Comparison of ENCODE assay signal across 8 cellular contexts in genomic region chr2:231662028-231662810, GRCh38. TPM values are rescaled to one million over a fixed set of nuclear protein-coding genes. Genes with fewer than 3 reads are reported as not detected.
A peak's percentile ranks its signal among the peaks of the same experiment; 100 is the strongest.
DNase-seq lines count a peak whose midpoint lies in the region; TF ChIP-seq lines count a peak whose summit lies in the region.

No MANE protein-coding gene starts in this region.

- H3K27me3 ChIP-seq in spleen (replicated peaks in 1 of 7) (no peaks in the 10 kb centered on the region), BE2C (no peaks in the 10 kb centered on the region)

- intact Hi-C loops in spleen (cut with DNase I; ENCODE audit: low total_unique reads) = loop anchor here (10.0 kb wide), 1 partner anchor 53 kb away; no protein-coding TSS in a partner anchor

- H3K4me3 Mint-ChIP-seq in HFFc6 = peak overlapping the region; percentile 57; the same call in 1 of the 2 replicates

- H3K36me3 ChIP-seq in spleen (no peaks in the 10 kb centered on the region), BE2C (no peaks in the 10 kb centered on the region)

- TF ChIP-seq CTCF in HFFc6 (IDR thresholded peaks at IDR 0.05) = no peak
- peak in 10 of 11 experiments; percentile 10 to 67 (median 36) for TF ChIP-seq CTCF in spleen (IDR thresholded peaks at IDR 0.05 in 8 of 11, conservative IDR thresholded peaks at IDR 0.05 in 3 of 11)
- no peak for TF ChIP-seq CTCF in BE2C (IDR thresholded peaks at IDR 0.05; ENCODE audit: low read depth, low read length)

- peaks cover 0 to 5% (median 0%) of the 10 kb centered on the region in 8 donors for H3K9me3 ChIP-seq in spleen
- H3K9me3 ChIP-seq in BE2C = no peaks in the 10 kb centered on the region

- peak overlapping the region; percentile 55; the same call in 1 of the 2 replicates for H3K27ac Mint-ChIP-seq in HFFc6

- WGBS in spleen, 5 donors = 5 to 8% (median 5%) methylated on average over 55 to 87 of the region's 87 CpGs

- peak; percentile 89 for DNase-seq in HFFc6
- DNase-seq in NCI-H1092 treated with DMSO at 0.1 percent for 48 hours (lab: John Stamatoyannopoulos, UW) = peak; percentile 79
- DNase-seq in activated CD4-positive, CD25-positive, alpha-beta regulatory T cell (lab: John Stamatoyannopoulos, UW) = peak; percentile 88 to 96 (median 94)
- DNase-seq in caudate nucleus (lab: John Stamatoyannopoulos, UW) = peak in 59 of 61 donors; percentile 54 to 99 (median 93)
- peak; percentile 97 for DNase-seq in iris pigment epithelial cell (ENCODE audit: low read depth)
- DNase-seq in spleen = peak; percentile 99
- no peak for DNase-seq in BE2C

- H3K36me3 Mint-ChIP-seq in HFFc6 (ENCODE audit: low read depth) = peaks cover 6% of the 10 kb centered on the region; the same call in 1 of the 2 replicates

- TF ChIP-seq POLR2A in GM10847 (IDR thresholded peaks at IDR 0.05; ENCODE audit: extremely low read depth, insufficient read length) (peak; percentile 39), spleen (IDR thresholded peaks at IDR 0.05) (peak in 2 of 3 donors; percentile 21 to 76)

- peaks cover 15% of the 10 kb centered on the region for H3K4me1 Mint-ChIP-seq in HFFc6 (ENCODE audit: low read depth)

- H3K4me1 ChIP-seq in spleen = peaks cover 13 to 57% (median 37%) of the 10 kb centered on the region in 6 donors
- peaks cover 11% of the 10 kb centered on the region for H3K4me1 ChIP-seq in BE2C

- H3K27me3 Mint-ChIP-seq in HFFc6 (ENCODE audit: insufficient read depth) = no peaks in the 10 kb centered on the region; the same call in 1 of the 2 replicates

- H3K4me3 ChIP-seq in spleen (peak overlapping the region; percentile 28 to 68 (median 45)), BE2C (ENCODE audit: low read depth, low read length) (no peak overlapping the region)

- no peaks in the 10 kb centered on the region for H3K9me3 Mint-ChIP-seq in HFFc6

- H3K27ac ChIP-seq in caudate nucleus (ENCODE audit: low read depth, low read length) (peak overlapping the region; percentile 99), spleen (peak overlapping the region; percentile 93 to 99 (median 96))

RNA-seq across cellular contexts. Expression of gene PTMA, which starts 46.1 kb away (rescaled TPM):
- total RNA-seq in HFFc6 (2021; fragmentation: NEBNext Ultra II Directional; extraction: Animal tissue kit (Norgen Biotek cat#: 25700)) = 100 to 1,000 TPM; 467 to 853 (median 787) TPM
- 100 to 1,000 TPM; 509 to 901 (median 767) TPM for total RNA-seq in spleen
- polyA plus RNA-seq in spleen = 1,000 to 10,000 TPM; 1,653 to 2,114 (median 1,725) TPM
- polyA plus RNA-seq in BE2C (2012; ENCODE audit: insufficient read depth, insufficient read length, low read depth) = 1,938 TPM

Comparison
In these comparisons a context has a peak if more than half of its experiments do, and no peak if none do; other contexts are left out.
1. CTCF ChIP-seq: peak in spleen (10 of 11); none in HFFc6 (single experiment) and BE2C (single experiment).